15 cellular contexts compared by ENCODE assay signal in the genomic region with DNA sequence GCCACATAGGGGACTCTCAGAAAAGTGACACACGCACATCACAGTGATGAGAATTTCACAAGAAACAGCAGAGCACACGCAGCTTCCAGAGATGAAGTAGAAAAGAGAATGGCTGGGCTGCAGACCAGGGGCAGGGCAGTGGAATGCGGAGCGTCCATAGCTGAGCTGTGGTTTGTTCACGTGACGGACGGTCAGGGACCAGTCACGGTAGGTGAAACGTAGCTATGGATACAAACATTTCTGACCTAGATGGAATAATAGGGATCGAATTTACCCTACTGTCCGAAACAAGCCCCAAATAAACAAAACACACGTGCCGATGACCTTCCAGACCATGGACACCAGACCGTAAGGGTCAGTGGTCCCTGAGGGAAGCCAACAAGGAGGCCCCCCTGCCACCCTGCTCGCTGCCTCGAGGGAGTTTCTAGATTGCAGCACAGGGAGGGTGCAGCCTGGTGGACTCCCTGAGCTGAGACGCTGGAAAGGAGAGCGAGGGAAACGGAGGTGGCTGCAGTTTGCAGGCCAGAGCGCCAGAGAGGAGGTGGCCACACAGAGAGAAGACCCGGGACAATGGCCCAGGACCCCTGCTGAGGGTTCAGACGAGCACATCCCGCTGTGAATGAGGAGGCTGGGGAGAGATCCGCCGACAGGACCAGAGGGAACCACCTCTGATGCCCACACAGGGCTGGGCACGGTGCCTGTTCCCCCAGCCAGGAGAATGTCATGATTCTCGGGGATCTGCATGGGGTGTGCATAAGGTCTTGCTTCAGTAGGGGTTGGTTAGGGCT. TPM values are rescaled to one million over a fixed set of nuclear protein-coding genes. Genes with fewer than 3 reads are reported as not detected.
DNase-seq lines count a peak whose midpoint lies in the region; ATAC-seq and TF ChIP-seq lines count a peak whose summit lies in the region.
"Had no signal": no experiment of that assay in that cellular context is flagged by ENCODE, and none has a peak within 500 bp of the region (broad histone marks: within the 10 kb centered on the region; RNA-seq: fewer than 3 reads in every experiment).

No MANE protein-coding gene starts in this region.

- WGBS in neuronal stem cell (ENCODE audit: extremely low coverage in 2 of 2, insufficient read length in 2 of 2, insufficient replicate concordance in 1 of 2), 2 donors: no CpG with 5 or more reads among the region's 27 CpGs

- no peak overlapping the region for H2AK5ac ChIP-seq in neuronal stem cell (ENCODE audit: low read depth, low read length)

- no peak overlapping the region for H2BK15ac ChIP-seq in neuronal stem cell (ENCODE audit: low read length)

- no peak overlapping the region for H3K23ac ChIP-seq in neuronal stem cell (ENCODE audit: low read depth, low read length, poor library complexity)

- no peaks in the 10 kb centered on the region; the same call in 2 of the 3 replicates for H3K36me3 Mint-ChIP-seq in GM23338 (ENCODE audit: low read depth)
- H3K36me3 Mint-ChIP-seq: CD4-positive, CD25-positive, alpha-beta regulatory T cell had no signal

- H2AFZ ChIP-seq in GM23338 (no peak overlapping the region), neuronal stem cell (ENCODE audit: low read length) (peak overlapping the region; percentile 59)

- peaks cover 10% of the 10 kb centered on the region for H3K27me3 Mint-ChIP-seq in GM23338 (ENCODE audit: insufficient read depth, low read depth, poor library complexity)

- no peak overlapping the region for H2BK5ac ChIP-seq in neuronal stem cell (ENCODE audit: low read length)

- H3K9me3 Mint-ChIP-seq in GM23338: no peaks in the 10 kb centered on the region; the same call in 2 of the 3 replicates

- H4K20me1 ChIP-seq in GM23338 (replicated peaks; ENCODE audit: insufficient read depth): no peaks in the 10 kb centered on the region

- peaks cover 6% of the 10 kb centered on the region for H3K4me1 Mint-ChIP-seq in GM23338
- H3K4me1 Mint-ChIP-seq: B cell; CD4-positive, CD25-positive, alpha-beta regulatory T cell had no signal

- no peak overlapping the region for H3K4me3 Mint-ChIP-seq in GM23338
- H3K4me3 Mint-ChIP-seq: B cell; CD4-positive, CD25-positive, alpha-beta regulatory T cell had no signal

- no peak overlapping the region for H3K14ac ChIP-seq in neuronal stem cell (ENCODE audit: low read length)

- H3K27me3 ChIP-seq in GM23338 (ENCODE audit: insufficient read depth) (no peaks in the 10 kb centered on the region), neuronal stem cell (ENCODE audit: control insufficient read depth in 3 of 3, insufficient read depth in 3 of 3, low read depth in 1 of 3, low read length in 3 of 3) (peaks cover 0 to 51% (median 0%) of the 10 kb centered on the region in 3 experiments)

- no peak overlapping the region for H3K9ac ChIP-seq in neuronal stem cell (ENCODE audit: low read depth, low read length, poor library complexity)

- no peaks in the 10 kb centered on the region for H3K9me2 ChIP-seq in GM23338 (ENCODE audit: insufficient read depth)

- peaks cover 2% of the 10 kb centered on the region for H3K79me1 ChIP-seq in neuronal stem cell (ENCODE audit: low read depth, low read length)

- no peak overlapping the region for H3K27ac ChIP-seq in GM23338 (ENCODE audit: low read depth)
- H3K27ac ChIP-seq in neuronal stem cell (replicated peaks; ENCODE audit: low read length): no peak overlapping the region
- H3K27ac ChIP-seq: HL-60 had no signal

- H3K27ac Mint-ChIP-seq in GM23338: no peak overlapping the region
- H3K27ac Mint-ChIP-seq: B cell; CD4-positive, CD25-positive, alpha-beta regulatory T cell had no signal

- H3K36me3 ChIP-seq in GM23338 (ENCODE audit: insufficient read depth) (no peaks in the 10 kb centered on the region), neuronal stem cell (replicated peaks in 1 of 2; ENCODE audit: control insufficient read depth in 2 of 2, insufficient read depth in 2 of 2, low read length in 2 of 2) (no peaks in the 10 kb centered on the region)

- no peak overlapping the region for H4K8ac ChIP-seq in neuronal stem cell (ENCODE audit: low read depth, low read length)

- TF ChIP-seq EP300 in Ishikawa (IDR thresholded peaks at IDR 0.05; ENCODE audit: borderline replicate concordance): no peak

- no peaks in the 10 kb centered on the region for H3K79me2 ChIP-seq in GM23338 (replicated peaks; ENCODE audit: insufficient read depth)

- no peak overlapping the region for H3K4ac ChIP-seq in neuronal stem cell (ENCODE audit: low read length)

- ATAC-seq in GM23338 (peak; percentile 20; the same call in 2 of the 3 replicates), HG02798 (IDR thresholded peaks at IDR 0.05; ENCODE audit: poor library complexity, unreplicated experiment) (no peak)

- H3K4me3 ChIP-seq in GM23338 (no peak overlapping the region), neuronal stem cell (ENCODE audit: low read length in 2 of 2) (no peak overlapping the region)

- H2BK12ac ChIP-seq in neuronal stem cell (ENCODE audit: low read length): no peak overlapping the region

- peaks cover 0 to 7% of the 10 kb centered on the region in 2 donors for H3K9me3 ChIP-seq in neuronal stem cell (replicated peaks in 1 of 2; ENCODE audit: control insufficient read depth in 2 of 2, insufficient read depth in 1 of 2, low read depth in 1 of 2, low read length in 2 of 2)
- H3K9me3 ChIP-seq: Caco-2 had no signal

- no peaks in the 10 kb centered on the region for H3F3A ChIP-seq in GM23338 (replicated peaks; ENCODE audit: low read depth)

- no peak for TF ChIP-seq RAD21 in Ishikawa (IDR thresholded peaks at IDR 0.05; ENCODE audit: low read depth)

- H3K4me2 ChIP-seq in GM23338 (no peak overlapping the region), neuronal stem cell (ENCODE audit: insufficient read depth, low read length, poor library complexity, severe bottlenecking) (no peak overlapping the region)

- H4K91ac ChIP-seq in neuronal stem cell (ENCODE audit: low read depth, low read length, poor library complexity): no peak overlapping the region

- no peak for TF ChIP-seq CTCF in GM23338 (conservative IDR thresholded peaks at IDR 0.05; ENCODE audit: low read depth in 2 of 2)

- H2BK120ac ChIP-seq in neuronal stem cell (ENCODE audit: low read depth, low read length): no peak overlapping the region

- no peaks in the 10 kb centered on the region for H3K4me1 ChIP-seq in GM23338 (ENCODE audit: insufficient read depth)
- no peaks in the 10 kb centered on the region for H3K4me1 ChIP-seq in neuronal stem cell (ENCODE audit: control insufficient read depth in 2 of 2, insufficient read depth in 1 of 2, low read depth in 1 of 2, low read length in 2 of 2)
- H3K4me1 ChIP-seq: Caco-2 had no signal

- DNase-seq in GM23338 (ENCODE audit: low spot score): no peak
- DNase-seq in foreskin melanocyte: peak; percentile 5
- DNase-seq in neuronal stem cell (ENCODE audit: low spot score): no peak
- DNase-seq in stimulated activated CD4-positive, alpha-beta T cell treated with anti-CD3 and anti-CD28 coated beads, Interleukin-2, amount 100 ng/mL, for 24 hours: no peak
- DNase-seq in activated naive CD4-positive, alpha-beta T cell (lab: John Stamatoyannopoulos, UW): no peak
- DNase-seq: Caco-2; CD4-positive, CD25-positive, alpha-beta regulatory T cell; KBM-7; NCI-H1417 treated with DMSO at 0.1 percent for 48 hours; NCI-H1930; NCI-H69 had no signal

- no peak overlapping the region for H3K18ac ChIP-seq in neuronal stem cell (ENCODE audit: low read length)

TF ChIP-seq in GM23338, 12 proteins besides CTCF, POLR2A, EP300 and RAD21 (continues in another document):
- TF ChIP-seq, protein P1, sequence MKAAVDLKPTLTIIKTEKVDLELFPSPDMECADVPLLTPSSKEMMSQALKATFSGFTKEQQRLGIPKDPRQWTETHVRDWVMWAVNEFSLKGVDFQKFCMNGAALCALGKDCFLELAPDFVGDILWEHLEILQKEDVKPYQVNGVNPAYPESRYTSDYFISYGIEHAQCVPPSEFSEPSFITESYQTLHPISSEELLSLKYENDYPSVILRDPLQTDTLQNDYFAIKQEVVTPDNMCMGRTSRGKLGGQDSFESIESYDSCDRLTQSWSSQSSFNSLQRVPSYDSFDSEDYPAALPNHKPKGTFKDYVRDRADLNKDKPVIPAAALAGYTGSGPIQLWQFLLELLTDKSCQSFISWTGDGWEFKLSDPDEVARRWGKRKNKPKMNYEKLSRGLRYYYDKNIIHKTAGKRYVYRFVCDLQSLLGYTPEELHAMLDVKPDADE (IDR thresholded peaks at IDR 0.05): no peak
- TF ChIP-seq ZNF114 (CRISPR knock-in tag; IDR thresholded peaks at IDR 0.05): no peak
- no peak for TF ChIP-seq NANOG (IDR thresholded peaks at IDR 0.05; ENCODE audit: borderline replicate concordance)
- no peak for TF ChIP-seq POLR2AphosphoS5 (IDR thresholded peaks at IDR 0.05; ENCODE audit: low read depth)

TF ChIP-seq in Ishikawa, 13 proteins besides CTCF, POLR2A, EP300 and RAD21 (continues in another document):
- TF ChIP-seq, protein P2, sequence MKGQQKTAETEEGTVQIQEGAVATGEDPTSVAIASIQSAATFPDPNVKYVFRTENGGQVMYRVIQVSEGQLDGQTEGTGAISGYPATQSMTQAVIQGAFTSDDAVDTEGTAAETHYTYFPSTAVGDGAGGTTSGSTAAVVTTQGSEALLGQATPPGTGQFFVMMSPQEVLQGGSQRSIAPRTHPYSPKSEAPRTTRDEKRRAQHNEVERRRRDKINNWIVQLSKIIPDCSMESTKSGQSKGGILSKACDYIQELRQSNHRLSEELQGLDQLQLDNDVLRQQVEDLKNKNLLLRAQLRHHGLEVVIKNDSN (IDR thresholded peaks at IDR 0.05): peak; percentile 73

RNA-seq across cellular contexts. Expression of a gene that starts 49.0 kb away (rescaled TPM):
- 0.85 and 1.0 TPM in 2 replicates for total RNA-seq in GM23338 (2014; rRNA removed; shearing (Covaris generic))
- 0.31 and 0.76 TPM in 2 replicates for polyA plus RNA-seq in GM23338 (2016; fragmentation: Nextera tagmentation; extraction: Ambion mirVana)
- polyA plus RNA-seq in neuronal stem cell (2013, experiment 1 of 2): 0.26 TPM
- polyA plus RNA-seq in neuronal stem cell (2013, experiment 2 of 2): 0.15 TPM
- total RNA-seq: Caco-2; CD4-positive, CD25-positive, alpha-beta regulatory T cell had no signal

RNA-seq across cellular contexts. Expression of a gene that starts 51.3 kb away (rescaled TPM):
- 110 and 142 TPM in 2 replicates for total RNA-seq in GM23338 (2014; rRNA removed; shearing (Covaris generic))
- polyA plus RNA-seq in GM23338 (2016; fragmentation: Nextera tagmentation; extraction: Ambion mirVana): 39.9 and 41.7 TPM in 2 replicates
- 49.2 TPM for polyA plus RNA-seq in neuronal stem cell (2013, experiment 1 of 2)
- polyA plus RNA-seq in neuronal stem cell (2013, experiment 2 of 2): 50.1 TPM
